18 cellular contexts compared by ENCODE assay signal in the genomic region with DNA sequence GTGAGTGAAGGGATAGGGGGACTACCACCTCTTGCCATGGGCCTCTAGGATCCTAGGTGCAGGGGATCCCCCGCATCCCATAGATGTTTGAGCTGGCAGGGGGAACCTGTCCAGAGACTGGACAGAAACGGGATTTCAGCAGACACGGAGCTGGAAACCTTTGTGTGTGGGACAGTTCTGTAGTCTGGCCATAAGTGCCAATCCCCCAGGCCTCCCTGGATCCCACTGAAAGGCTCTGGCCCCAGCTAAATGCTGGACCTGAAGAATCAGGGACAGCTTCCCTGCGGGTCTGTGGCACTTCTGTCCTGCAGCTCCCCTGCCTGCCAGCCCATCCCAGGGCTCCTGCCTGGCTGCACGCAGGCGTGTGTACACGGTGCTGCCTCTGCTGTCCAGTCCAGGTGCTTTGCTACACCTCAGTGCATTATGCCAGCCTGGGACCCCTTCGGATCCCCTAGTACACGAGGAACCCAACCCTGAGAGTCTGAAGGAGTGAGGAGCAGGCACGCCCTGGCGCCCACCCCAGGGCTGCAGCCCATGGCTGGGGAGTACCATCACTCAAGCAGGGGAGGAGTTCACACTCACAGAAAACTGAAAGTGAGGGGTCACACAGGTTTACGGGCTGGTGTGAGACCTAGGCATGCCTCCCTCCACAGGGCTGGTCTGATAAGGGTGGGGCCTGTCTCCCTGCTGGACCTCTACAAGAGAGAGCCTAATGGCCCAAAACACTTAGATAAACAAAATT.
"Had no signal": no experiment of that assay in that cellular context is flagged by ENCODE, and none has a peak within 500 bp of the region (broad histone marks: within the 10 kb centered on the region; RNA-seq: fewer than 3 reads in every experiment).

No MANE protein-coding gene starts in this region.

- H3K36me3 Mint-ChIP-seq: activated naive CD4-positive, alpha-beta T cell treated with anti-CD3 and anti-CD28 coated beads, Interleukin-2, amount 50 U/mL, for 24 hours; memory B cell had no signal

- H3K4me3 Mint-ChIP-seq: activated B cell treated with CpG ODN at 0.5 μM for 24 hours; activated CD8-positive, alpha-beta T cell treated with anti-CD3 and anti-CD28 coated beads for 36 hours; activated naive CD4-positive, alpha-beta T cell treated with anti-CD3 and anti-CD28 coated beads, Interleukin-2, amount 50 U/mL, for 24 hours; activated T-cell treated with anti-CD3 and anti-CD28 coated beads, Interleukin-2, amount 50 U/mL, for 4 hours; memory B cell; stimulated activated naive CD8-positive, alpha-beta T cell treated with anti-CD3 and anti-CD28 coated beads, Interleukin-15, Interleukin-2, amounts not matched to agents 100 ng/mL and 50 ng/mL, for 24 hours; T-helper 17 cell had no signal

- H3K9me3 Mint-ChIP-seq: memory B cell had no signal

- H3K27me3 ChIP-seq: hepatocyte, testis, uterus had no signal

- H3K4me3 ChIP-seq: hepatocyte, testis, uterus had no signal

- ATAC-seq: activated CD8-positive, alpha-beta T cell treated with anti-CD3 and anti-CD28 coated beads for 36 hours; esophagus mucosa; left lobe of liver; naive thymus-derived CD8-positive, alpha-beta T cell; T-helper 17 cell had no signal

- H3K36me3 ChIP-seq: uterus had no signal

- H3K27ac Mint-ChIP-seq: activated B cell treated with CpG ODN at 0.5 μM for 24 hours; activated CD8-positive, alpha-beta T cell treated with anti-CD3 and anti-CD28 coated beads for 36 hours; activated naive CD4-positive, alpha-beta T cell treated with anti-CD3 and anti-CD28 coated beads, Interleukin-2, amount 50 U/mL, for 24 hours; memory B cell; naive thymus-derived CD8-positive, alpha-beta T cell; stimulated activated naive CD8-positive, alpha-beta T cell treated with anti-CD3 and anti-CD28 coated beads, Interleukin-15, Interleukin-2, amounts not matched to agents 100 ng/mL and 50 ng/mL, for 24 hours; T-helper 17 cell had no signal

- H3K27ac ChIP-seq: hepatocyte, testis, uterus had no signal

- DNase-seq: activated B cell treated with CpG ODN at 0.5 μM for 24 hours; activated CD4-positive, alpha-beta T cell treated with anti-CD3 and anti-CD28 coated beads for 48 hours; activated CD8-positive, alpha-beta T cell treated with anti-CD3 and anti-CD28 coated beads for 36 hours; activated effector memory CD4-positive, alpha-beta T cell treated with Interleukin-2 at 50 U/mL for 16 hours; activated T-cell treated with anti-CD3 and anti-CD28 coated beads, Interleukin-2, amount 50 U/mL, for 4 hours; nucleus accumbens; stimulated activated CD4-positive, alpha-beta T cell treated with anti-CD3 and anti-CD28 coated beads, Interleukin-15, amount 100 ng/mL, for 24 hours; stimulated activated CD4-positive, alpha-beta T cell treated with anti-CD3 and anti-CD28 coated beads, Interleukin-4, amount 100 ng/mL, for 24 hours; T-helper 17 cell; testis; uterus had no signal

- H3K4me1 Mint-ChIP-seq: activated B cell treated with CpG ODN at 0.5 μM for 24 hours; activated naive CD4-positive, alpha-beta T cell treated with anti-CD3 and anti-CD28 coated beads, Interleukin-2, amount 50 U/mL, for 24 hours; memory B cell; naive thymus-derived CD8-positive, alpha-beta T cell; T-helper 17 cell had no signal

- H3K4me1 ChIP-seq: testis, uterus had no signal

- H3K9me3 ChIP-seq: testis, uterus had no signal
